ENCODE assay signal across 8 cellular contexts in the genomic region with DNA sequence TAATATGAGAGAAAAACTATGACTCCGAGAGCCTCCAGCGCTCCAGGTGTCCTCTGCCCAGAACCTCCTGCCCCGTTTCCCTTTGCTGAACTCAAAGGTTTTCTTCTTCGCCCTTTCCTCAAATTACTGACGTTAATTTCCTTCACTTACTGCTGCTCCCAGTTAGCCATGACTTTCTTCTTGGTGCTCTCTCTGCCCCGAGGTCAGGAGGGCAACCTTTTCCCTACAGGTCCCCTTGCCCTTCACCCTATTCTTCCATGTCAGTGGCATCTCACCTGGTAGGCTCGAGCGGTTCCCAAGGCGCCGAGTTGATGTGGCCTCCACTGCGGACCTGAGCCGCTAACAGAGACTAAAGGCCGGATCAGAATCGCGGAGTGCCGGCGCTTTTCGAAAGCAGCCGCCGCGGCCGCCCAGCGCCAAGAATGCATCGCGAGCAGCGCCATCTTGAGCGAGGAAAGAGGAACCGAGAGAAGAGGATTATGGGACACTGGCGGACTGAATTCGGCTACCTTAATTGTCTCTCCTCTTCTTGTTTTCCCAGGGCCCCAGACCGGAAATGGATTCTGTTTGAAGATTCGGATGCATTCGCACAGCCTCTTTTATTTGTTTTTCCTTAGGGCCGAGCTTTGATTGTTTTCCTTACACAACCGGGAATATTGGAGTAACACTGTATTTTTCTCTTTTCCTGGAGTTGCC. TPM values are rescaled to one million over a fixed set of nuclear protein-coding genes. Genes with fewer than 3 reads are reported as not detected.
DNase-seq lines count a peak whose midpoint lies in the region; FAIRE-seq lines count a peak whose summit lies in the region.

A gene (minus strand): TSS at position 454 of the 696 bp plus-strand sequence. CDS start 11 bp downstream, at position 443.

- no peak for FAIRE-seq in frontal cortex (lab: Jason Lieb, UNC)

- no peaks in the 10 kb centered on the region for H3K36me3 ChIP-seq in neuron (ENCODE audit: insufficient read depth, low read length)

- peaks cover 5% of the 10 kb centered on the region for H3K4me1 ChIP-seq in neuron (ENCODE audit: insufficient read depth, low read length)

- peak; percentile 87 for DNase-seq in ELF-1 (ENCODE audit: low read depth, low spot score)
- DNase-seq in H4 (ENCODE audit: low spot score) = peak; percentile 68
- peak; percentile 90 for DNase-seq in M059J (ENCODE audit: low read depth)
- DNase-seq in SHP77 (lab: John Stamatoyannopoulos, UW) = peak; percentile 32 to 75
- DNase-seq in activated gamma-delta T cell treated with anti-CD3 and anti-CD28 coated beads, Interleukin-2, amount 50 U/mL, for 16 hours (ENCODE audit: low read depth) = peak; percentile 33
- peak; percentile 19 to 28 for DNase-seq in frontal cortex (ENCODE audit: low spot score in 2 of 2)
- DNase-seq in stromal cell of bone marrow (ENCODE audit: low read depth) = peak; percentile 54

- peak within 1 kb of the TSS; percentile 63 for H3K4me3 ChIP-seq in neuron (ENCODE audit: low read length)

- H2AFZ ChIP-seq in neuron (ENCODE audit: low read depth, low read length) = peak within 1 kb of the TSS; percentile 60

- no peaks in the 10 kb centered on the region for H3K9me3 ChIP-seq in neuron (ENCODE audit: low read length)

- no peaks in the 10 kb centered on the region for H3K27me3 ChIP-seq in neuron (ENCODE audit: insufficient read depth, low read length)

RNA-seq across cellular contexts. Expression of the gene that starts here (rescaled TPM):
- total RNA-seq in H4 (2014; rRNA removed; shearing (Covaris generic)) = 26.0 and 37.9 TPM in 2 replicates
- total RNA-seq in M059J (2014; rRNA removed; shearing (Covaris generic)) = 55.9 and 127 TPM in 2 replicates
- total RNA-seq in frontal cortex = 36.3 TPM

Comparison
In these comparisons a context has a peak if more than half of its experiments do, and no peak if none do; other contexts are left out.
1. Peak in every context shown above with its lines: DNase-seq and H3K4me3 ChIP-seq.
2. DNase-seq: peak in every context shown above with its lines; median percentile 90 in M059J; 87 in ELF-1; 68 in H4; 54 in stromal cell of bone marrow; 54 in SHP77; 33 in activated gamma-delta T cell treated with anti-CD3 and anti-CD28 coated beads, Interleukin-2, amount 50 U/mL, for 16 hours; 24 in frontal cortex.